31 cellular contexts compared by ENCODE assay signal in genomic region chr1:158251160-158251559, GRCh38. TPM values are rescaled to one million over a fixed set of nuclear protein-coding genes. Genes with fewer than 3 reads are reported as not detected.
"Had no signal": no experiment of that assay in that cellular context is flagged by ENCODE, and none has a peak within 500 bp of the region (broad histone marks: within the 10 kb centered on the region; RNA-seq: fewer than 3 reads in every experiment).

No MANE protein-coding gene starts in this region.

- H3K36me3 ChIP-seq: lower lobe of right lung, neural progenitor cell, thyroid gland had no signal

- H3K27ac ChIP-seq: foreskin keratinocyte, hepatocyte, lower lobe of right lung, neural progenitor cell, thyroid gland had no signal

- DNase-seq: activated B cell treated with CpG ODN at 0.5 μM for 24 hours; activated CD4-positive, alpha-beta T cell treated with anti-CD3 and anti-CD28 coated beads for 36 hours; activated CD4-positive, alpha-beta T cell treated with anti-CD3 and anti-CD28 coated beads, Interleukin-2, amount 50 U/mL, for 4 hours; activated CD8-positive, alpha-beta memory T cell treated with anti-CD3 and anti-CD28 coated beads for 24 hours; activated CD8-positive, alpha-beta memory T cell treated with anti-CD3 and anti-CD28 coated beads, Interleukin-2, amount 50 U/mL, for 4 hours; activated T-cell treated with anti-CD3 and anti-CD28 coated beads, Interleukin-2, amount 50 U/mL, for 24 hours; aorta; dermis blood vessel endothelial cell; effector CD8-positive, alpha-beta T cell; erythroblast; foreskin keratinocyte; glutamatergic neuron; immature natural killer cell; lower lobe of right lung; mesendoderm; naive thymus-derived CD8-positive, alpha-beta T cell; retina; stimulated activated CD4-positive, alpha-beta T cell treated with anti-CD3 and anti-CD28 coated beads, Interleukin-4, amount 100 ng/mL, for 24 hours; stimulated activated naive CD4-positive, alpha-beta T cell treated with Interleukin-2 at 50 U/mL for 16 hours; T-helper 9 cell; thyroid gland had no signal

- H3K4me3 ChIP-seq: hepatocyte, lower lobe of right lung, neural progenitor cell, thyroid gland had no signal

- H3K9me3 ChIP-seq: lower lobe of right lung, thyroid gland had no signal

- H3K4me1 ChIP-seq: foreskin keratinocyte, neural progenitor cell, thyroid gland had no signal

- H3K27me3 ChIP-seq: hepatocyte, neural progenitor cell, thyroid gland had no signal

RNA-seq across cellular contexts. Expression of gene CD1A, which starts 3.1 kb away (rescaled TPM):
- total RNA-seq: activated T-helper 17 cell treated with anti-CD3 and anti-CD28 coated beads, Interleukin-2, amount 50 U/mL, for 72 hours; aorta; cardiac septum; chondrocyte; dermis blood vessel endothelial cell; foreskin keratinocyte; hepatocyte; kidney epithelial cell; left lobe of liver; naive thymus-derived CD8-positive, alpha-beta T cell; omental fat pad; progenitor cell of endocrine pancreas; thyroid gland; ureter had no signal

RNA-seq across cellular contexts. Expression of gene CD1C, which starts 38.6 kb away (rescaled TPM):
- total RNA-seq: activated T-helper 17 cell treated with anti-CD3 and anti-CD28 coated beads, Interleukin-2, amount 50 U/mL, for 72 hours; chondrocyte; dermis blood vessel endothelial cell; foreskin keratinocyte; hepatocyte; kidney epithelial cell; left lobe of liver; progenitor cell of endocrine pancreas; thyroid gland; ureter had no signal
